Comparison of ENCODE assay signal across 20 cellular contexts in genomic region chr10:11317936-11318670, GRCh38.
DNase-seq lines count a peak whose midpoint lies in the region; ATAC-seq, FAIRE-seq and TF ChIP-seq lines count a peak whose summit lies in the region.
"Had no signal": no experiment of that assay in that cellular context is flagged by ENCODE, and none has a peak within 500 bp of the region (broad histone marks: within the 10 kb centered on the region; RNA-seq: fewer than 3 reads in every experiment).

No MANE protein-coding gene starts in this region.

- no peaks in the 10 kb centered on the region for H3K27me3 Mint-ChIP-seq in activated CD4-positive, alpha-beta T cell treated with anti-CD3 and anti-CD28 coated beads for 36 hours
- H3K27me3 Mint-ChIP-seq in IgD-negative memory B cell: no peaks in the 10 kb centered on the region
- no peaks in the 10 kb centered on the region for H3K27me3 Mint-ChIP-seq in neural progenitor cell (ENCODE audit: insufficient read depth, low read depth)
- H3K27me3 Mint-ChIP-seq: type B pancreatic cell had no signal

- BruUV-seq in K562 (replicated peaks; lab: Mats Ljungman, UMichigan) (no TSS peak), PC-3 (replicated peaks; lab: Mats Ljungman, UMichigan) (no TSS peak)

- H3K4me1 ChIP-seq in K562 (replicated peaks in 1 of 2; ENCODE audit: control insufficient read depth in 2 of 2, insufficient read depth in 2 of 2, low read length in 2 of 2) (0 out of 5 replicates have a peak, but pooled peaks cover 0 to 3% of the 10 kb centered on the region in 2 experiments), neural progenitor cell (no peaks in the 10 kb centered on the region), PC-3 (ENCODE audit: insufficient read depth, low read length) (no peaks in the 10 kb centered on the region)
- H3K4me1 ChIP-seq: A549 had no signal

- H3K9me2 ChIP-seq in PC-3 (replicated peaks; ENCODE audit: low read length): no peaks in the 10 kb centered on the region

- WGBS in K562 (ENCODE audit: insufficient coverage, low coverage, missing lambda C conversion rate): 36% methylated on average over 6 of the region's 7 CpGs

- CTCF ChIA-PET in activated CD4-positive, alpha-beta T cell treated with anti-CD3 and anti-CD28 coated beads for 36 hours (lab: Charles Lee): interaction anchor here (1.3 to 1.6 kb wide), 2 partner anchors 10 to 62 kb away, joined by 3 to 6 read pairs; no protein-coding TSS in a partner anchor
- CTCF ChIA-PET in K562 (lab: Yijun Ruan, JAX; ENCODE audit: low intra/inter-chr PET ratio) (no interaction called here), PC-3 (lab: Charles Lee) (no interaction called here)

- no peaks in the 10 kb centered on the region for H3K36me3 ChIP-seq in K562 (ENCODE audit: control insufficient read depth, insufficient read depth, low read length)
- H3K36me3 ChIP-seq in neural progenitor cell: no peaks in the 10 kb centered on the region
- no peaks in the 10 kb centered on the region for H3K36me3 ChIP-seq in PC-3 (ENCODE audit: low read depth, low read length)

- H3K27me3 ChIP-seq in K562 (ENCODE audit: control insufficient read depth in 2 of 2, insufficient read depth in 2 of 2, low read length in 2 of 2): no peaks in the 10 kb centered on the region; a peak in 1 of 5 replicates
- no peaks in the 10 kb centered on the region for H3K27me3 ChIP-seq in neural progenitor cell
- H3K27me3 ChIP-seq in PC-3 (ENCODE audit: low read length): peaks cover 69% of the 10 kb centered on the region

- H3K9ac ChIP-seq in K562 (ENCODE audit: insufficient read depth in 1 of 2, low read depth in 2 of 2, low read length in 2 of 2) (no peak overlapping the region), neural progenitor cell (no peak overlapping the region), PC-3 (ENCODE audit: low read length) (no peak overlapping the region)

- H3K79me2 ChIP-seq in K562 (ENCODE audit: control insufficient read depth, insufficient read depth, low read length) (no peaks in the 10 kb centered on the region), neural progenitor cell (ENCODE audit: low read depth) (no peaks in the 10 kb centered on the region), PC-3 (ENCODE audit: low read length) (no peaks in the 10 kb centered on the region)

- peaks cover 84% of the 10 kb centered on the region for H3K4me1 Mint-ChIP-seq in activated CD4-positive, alpha-beta T cell treated with anti-CD3 and anti-CD28 coated beads for 36 hours
- H3K4me1 Mint-ChIP-seq in IgD-negative memory B cell (peaks cover 0 to 3% (median 2%) of the 10 kb centered on the region in 3 donors), neural progenitor cell (peaks cover 4% of the 10 kb centered on the region)

- no peak for TF ChIP-seq RAD21 in K562 (CRISPR knock-in tag; conservative IDR thresholded peaks at IDR 0.05 in 1 of 2, IDR thresholded peaks at IDR 0.05 in 1 of 2)

- H3K4me2 ChIP-seq in K562 (ENCODE audit: insufficient read depth, low read length): no peak overlapping the region
- H3K4me2 ChIP-seq in neural progenitor cell: no peak overlapping the region
- H3K4me2 ChIP-seq in PC-3 (ENCODE audit: low read length): no peak overlapping the region
- H3K4me2 ChIP-seq: A549, PC-9 had no signal

- H3F3A ChIP-seq in neural progenitor cell (ENCODE audit: low read depth) (no peaks in the 10 kb centered on the region), PC-3 (ENCODE audit: low read length, unreplicated experiment) (no peaks in the 10 kb centered on the region)

- no peak overlapping the region for H3K4me3 Mint-ChIP-seq in activated CD4-positive, alpha-beta T cell treated with anti-CD3 and anti-CD28 coated beads for 36 hours
- H3K4me3 Mint-ChIP-seq in IgD-negative memory B cell (peak overlapping the region in 1 of 4 donors; percentile 31), neural progenitor cell (no peak overlapping the region)
- H3K4me3 Mint-ChIP-seq: HFFc6, nephron, type B pancreatic cell had no signal

- no peaks in the 10 kb centered on the region for H3K9me3 ChIP-seq in K562 (replicated peaks; ENCODE audit: control insufficient read depth, insufficient read depth, low read depth, low read length)
- no peaks in the 10 kb centered on the region for H3K9me3 ChIP-seq in neural progenitor cell (ENCODE audit: low read depth)
- H3K9me3 ChIP-seq in PC-3 (ENCODE audit: low read length): no peaks in the 10 kb centered on the region
- H3K9me3 ChIP-seq: A549 had no signal

- no peak for ATAC-seq in activated CD4-positive, alpha-beta T cell treated with anti-CD3 and anti-CD28 coated beads for 36 hours
- ATAC-seq in K562 (no peak), SK-N-SH treated with all-trans-retinoic acid at 6 μM for 48 hours (no peak), GM21526 (IDR thresholded peaks at IDR 0.05; ENCODE audit: low FRiP score, unreplicated experiment) (no peak), PC-3 (no peak)
- ATAC-seq: A549 had no signal

- POLR2A ChIA-PET in activated CD4-positive, alpha-beta T cell treated with anti-CD3 and anti-CD28 coated beads for 36 hours (lab: Charles Lee): no interaction called here
- POLR2A ChIA-PET in K562 (lab: Yijun Ruan, JAX): interaction anchor here (0.6 to 1.2 kb wide), 2 partner anchors 8 to 1155 kb away, joined by 3 to 6 read pairs; no protein-coding TSS in a partner anchor
- POLR2A ChIA-PET in PC-3 (lab: Charles Lee; ENCODE audit: unreplicated experiment): no interaction called here

- no peaks in the 10 kb centered on the region for H3K9me3 Mint-ChIP-seq in activated CD4-positive, alpha-beta T cell treated with anti-CD3 and anti-CD28 coated beads for 36 hours (ENCODE audit: low read depth)
- H3K9me3 Mint-ChIP-seq in IgD-negative memory B cell: no peaks in the 10 kb centered on the region
- H3K9me3 Mint-ChIP-seq in neural progenitor cell: peaks cover 8% of the 10 kb centered on the region
- H3K9me3 Mint-ChIP-seq: nephron, type B pancreatic cell had no signal

- TF ChIP-seq POLR2A in K562 (conservative IDR thresholded peaks at IDR 0.05): no peak

- intact Hi-C loops in activated CD4-positive, alpha-beta T cell treated with anti-CD3 and anti-CD28 coated beads for 36 hours (cut with DNase I, micrococcal nuclease): no loop called here
- intact Hi-C loops in K562 (cut with micrococcal nuclease): no loop called here
- intact Hi-C loops in PC-3 (cut with micrococcal nuclease): no loop called here

- no peaks in the 10 kb centered on the region for H3K9me1 ChIP-seq in K562 (ENCODE audit: control insufficient read depth, insufficient read depth, low read length)

- FAIRE-seq in K562 (lab: Jason Lieb, UNC): no peak
- FAIRE-seq: A549 had no signal

- H2AFZ ChIP-seq in K562 (ENCODE audit: low read depth, low read length): no peak overlapping the region
- no peak overlapping the region for H2AFZ ChIP-seq in neural progenitor cell (replicated peaks)
- H2AFZ ChIP-seq in PC-3 (ENCODE audit: low read length): no peak overlapping the region
- H2AFZ ChIP-seq: PC-9 had no signal

- TF ChIP-seq EP300 in K562 (IDR thresholded peaks at IDR 0.05; ENCODE audit: low read length): no peak

- H3K27ac ChIP-seq in K562 (ENCODE audit: extremely low read depth, low read depth, low read length): no peak overlapping the region
- no peak overlapping the region for H3K27ac ChIP-seq in neural progenitor cell
- no peak overlapping the region for H3K27ac ChIP-seq in PC-3 (ENCODE audit: low read length)
- H3K27ac ChIP-seq: A549, PC-9 had no signal

- H3K4me3 ChIP-seq in K562: no peak overlapping the region
- no peak overlapping the region for H3K4me3 ChIP-seq in neural progenitor cell
- H3K4me3 ChIP-seq in PC-3 (ENCODE audit: low read length): no peak overlapping the region
- H3K4me3 ChIP-seq: A549, PC-9 had no signal

- in situ Hi-C loops in K562 (cut with MboI): no loop called here

- no peak for TF ChIP-seq CTCF in K562 (IDR thresholded peaks at IDR 0.05 in 2 of 3, conservative IDR thresholded peaks at IDR 0.05 in 1 of 3; ENCODE audit: insufficient read depth in 2 of 3, low read depth in 1 of 3, low read length in 3 of 3)
- no peak for TF ChIP-seq CTCF in neural progenitor cell (IDR thresholded peaks at IDR 0.05)
- no peak for TF ChIP-seq CTCF in PC-3 (conservative IDR thresholded peaks at IDR 0.05; ENCODE audit: low read depth, low read length)

- DNase-seq in activated CD4-positive, alpha-beta T cell treated with anti-CD3 and anti-CD28 coated beads for 36 hours: no peak
- DNase-seq in activated CD4-positive, alpha-beta T cell treated with anti-CD3 and anti-CD28 coated beads for 48 hours: no peak
- no peak for DNase-seq in K562 (ENCODE audit: extremely low read depth in 1 of 4, low spot score in 3 of 4)
- no peak for DNase-seq in neural progenitor cell (ENCODE audit: low spot score)
- no peak for DNase-seq in PC-3
- DNase-seq: activated CD8-positive, alpha-beta memory T cell treated with anti-CD3 and anti-CD28 coated beads for 24 hours; caudate nucleus; effector memory CD4-positive, alpha-beta T cell; HFFc6; islet precursor cell; Kasumi-1; mammary epithelial cell; NCI-H774; PC-9 had no signal

- H4K20me1 ChIP-seq in K562 (replicated peaks; ENCODE audit: control insufficient read depth, insufficient read depth, low read length) (no peaks in the 10 kb centered on the region), neural progenitor cell (ENCODE audit: low read depth) (no peaks in the 10 kb centered on the region), PC-3 (ENCODE audit: low read length) (no peaks in the 10 kb centered on the region)

- peak overlapping the region; percentile 92 for H3K27ac Mint-ChIP-seq in activated CD4-positive, alpha-beta T cell treated with anti-CD3 and anti-CD28 coated beads for 36 hours
- H3K27ac Mint-ChIP-seq in IgD-negative memory B cell (peak overlapping the region; percentile 56 to 92 (median 72)), neural progenitor cell (peak overlapping the region; percentile 87)
- H3K27ac Mint-ChIP-seq: HFFc6, nephron, type B pancreatic cell had no signal

- peaks cover 81% of the 10 kb centered on the region for H3K36me3 Mint-ChIP-seq in activated CD4-positive, alpha-beta T cell treated with anti-CD3 and anti-CD28 coated beads for 36 hours (ENCODE audit: low read depth)
- H3K36me3 Mint-ChIP-seq in IgD-negative memory B cell (peaks cover 3% of the 10 kb centered on the region), neural progenitor cell (peaks cover 33% of the 10 kb centered on the region)

TF ChIP-seq in K562, 482 proteins besides CTCF, POLR2A, EP300 and RAD21 (continues in another document):
- peak; percentile 53 for TF ChIP-seq FOSL1 (tag; conservative IDR thresholded peaks at IDR 0.05)

TF ChIP-seq in SK-N-SH treated with all-trans-retinoic acid at 6 μM for 48 hours, 23 proteins besides CTCF, POLR2A, EP300 and RAD21 (continues in another document):
- no peak for TF ChIP-seq ZFP30 (CRISPR knock-in tag; IDR thresholded peaks at IDR 0.05)
- no peak for TF ChIP-seq SNAI2 (CRISPR knock-in tag; IDR thresholded peaks at IDR 0.05)
- TF ChIP-seq GLIS3 (CRISPR knock-in tag; IDR thresholded peaks at IDR 0.05): no peak
- no peak for TF ChIP-seq TCF4 (CRISPR knock-in tag; IDR thresholded peaks at IDR 0.05; ENCODE audit: borderline replicate concordance)
